In the genomic region with DNA sequence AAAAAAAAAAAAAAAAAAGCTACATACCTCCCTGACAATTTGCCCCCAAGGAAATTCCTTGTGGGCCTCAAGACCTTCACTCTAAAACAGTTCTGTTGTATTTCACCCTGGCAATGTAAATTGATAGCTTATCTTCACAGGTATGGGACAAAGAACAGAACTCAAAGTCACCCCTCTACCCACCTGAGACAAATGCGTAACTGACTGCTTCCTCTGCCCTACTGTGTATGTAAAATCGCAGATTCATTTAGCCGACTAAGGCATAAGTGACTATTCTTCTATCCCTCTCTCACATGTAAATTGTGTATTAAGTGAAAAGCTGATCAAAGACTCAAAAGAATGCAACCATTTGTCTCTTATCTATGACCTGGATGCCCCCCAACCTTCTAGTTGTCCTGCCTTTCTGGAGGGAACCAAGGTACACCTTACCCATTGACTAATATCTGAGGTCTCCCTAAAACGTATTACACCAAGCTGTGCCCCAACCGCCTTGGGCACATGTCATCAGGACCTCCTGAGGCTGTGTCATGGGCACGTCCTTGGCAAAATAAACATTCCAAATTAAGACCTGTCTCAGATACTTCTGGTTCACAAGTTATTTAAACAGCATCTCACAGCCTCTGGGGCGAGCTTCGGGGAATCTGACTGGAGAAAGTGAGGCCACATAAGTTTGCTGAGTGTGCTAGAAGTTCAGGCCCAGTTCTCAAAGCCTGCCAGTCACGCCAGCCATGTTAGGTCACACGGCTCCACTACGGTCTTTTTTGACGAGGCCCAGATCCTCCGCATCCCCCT, we compare ENCODE assay signal across 7 cellular contexts. TPM values are rescaled to one million over a fixed set of nuclear protein-coding genes. Genes with fewer than 3 reads are reported as not detected.
DNase-seq lines count a peak whose midpoint lies in the region; ATAC-seq and TF ChIP-seq lines count a peak whose summit lies in the region.

No MANE protein-coding gene starts in this region.

- H3K36me3 Mint-ChIP-seq in neural crest cell (ENCODE audit: low read depth), result peaks cover 6% of the 10 kb centered on the region

- no peaks in the 10 kb centered on the region for H3K27me3 ChIP-seq in endocrine pancreas (ENCODE audit: control insufficient read depth, insufficient read depth, low read length)

- H3K4me3 Mint-ChIP-seq in neural crest cell, result peak overlapping the region; percentile 95

- H3K27me3 Mint-ChIP-seq in neural crest cell (ENCODE audit: low read depth), result no peaks in the 10 kb centered on the region

- H3K9ac ChIP-seq in endocrine pancreas (ENCODE audit: control insufficient read depth, insufficient read depth, low read length), result peak overlapping the region; percentile 91

- H3K4me1 ChIP-seq in endocrine pancreas (ENCODE audit: control insufficient read depth, insufficient read depth, low read length), result peaks cover 11% of the 10 kb centered on the region

- H3K36me3 ChIP-seq in endocrine pancreas (ENCODE audit: control insufficient read depth, insufficient read depth, low read length), result no peaks in the 10 kb centered on the region

- peaks cover 48% of the 10 kb centered on the region for H3K4me1 Mint-ChIP-seq in neural crest cell

- no peaks in the 10 kb centered on the region for H3K9me3 ChIP-seq in endocrine pancreas (ENCODE audit: control insufficient read depth, low read length)

- H3K9me3 Mint-ChIP-seq in neural crest cell, result no peaks in the 10 kb centered on the region

- TF ChIP-seq CTCF in HFF-Myc (IDR thresholded peaks at IDR 0.05; ENCODE audit: low read depth, low read length, missing control alignments) (no peak), neural crest cell (conservative IDR thresholded peaks at IDR 0.05) (no peak), GM10266 (IDR thresholded peaks at IDR 0.05; ENCODE audit: control insufficient read depth, insufficient read depth, low read depth, missing control alignments) (no peak)

- DNase-seq in HFF-Myc (ENCODE audit: extremely low read depth, low read depth) (no peak), RKO (ENCODE audit: low spot score) (peak; percentile 60), neural crest cell (ENCODE audit: low read depth, low spot score) (no peak), GM10266 (ENCODE audit: extremely low spot score) (no peak), NCI-H187 (lab: John Stamatoyannopoulos, UW) (no peak)

- H3K27ac Mint-ChIP-seq in neural crest cell (ENCODE audit: unreplicated experiment), result peak overlapping the region; percentile 96

- peak; percentile 2 for ATAC-seq in GM18508 (IDR thresholded peaks at IDR 0.05; ENCODE audit: insufficient read depth, unreplicated experiment)

- H3K4me3 ChIP-seq in HFF-Myc (replicated peaks; ENCODE audit: low read depth, low read length), result peak overlapping the region; percentile 87
- H3K4me3 ChIP-seq in endocrine pancreas (ENCODE audit: control insufficient read depth, insufficient read depth, low read length), result peak overlapping the region; percentile 80

RNA-seq across cellular contexts. Expression of a gene that starts 1.0 kb away (rescaled TPM):
- total RNA-seq in neural crest cell, result 286 and 305 TPM in 2 replicates
